Comparison of ENCODE assay signal across 14 cellular contexts in the genomic region with DNA sequence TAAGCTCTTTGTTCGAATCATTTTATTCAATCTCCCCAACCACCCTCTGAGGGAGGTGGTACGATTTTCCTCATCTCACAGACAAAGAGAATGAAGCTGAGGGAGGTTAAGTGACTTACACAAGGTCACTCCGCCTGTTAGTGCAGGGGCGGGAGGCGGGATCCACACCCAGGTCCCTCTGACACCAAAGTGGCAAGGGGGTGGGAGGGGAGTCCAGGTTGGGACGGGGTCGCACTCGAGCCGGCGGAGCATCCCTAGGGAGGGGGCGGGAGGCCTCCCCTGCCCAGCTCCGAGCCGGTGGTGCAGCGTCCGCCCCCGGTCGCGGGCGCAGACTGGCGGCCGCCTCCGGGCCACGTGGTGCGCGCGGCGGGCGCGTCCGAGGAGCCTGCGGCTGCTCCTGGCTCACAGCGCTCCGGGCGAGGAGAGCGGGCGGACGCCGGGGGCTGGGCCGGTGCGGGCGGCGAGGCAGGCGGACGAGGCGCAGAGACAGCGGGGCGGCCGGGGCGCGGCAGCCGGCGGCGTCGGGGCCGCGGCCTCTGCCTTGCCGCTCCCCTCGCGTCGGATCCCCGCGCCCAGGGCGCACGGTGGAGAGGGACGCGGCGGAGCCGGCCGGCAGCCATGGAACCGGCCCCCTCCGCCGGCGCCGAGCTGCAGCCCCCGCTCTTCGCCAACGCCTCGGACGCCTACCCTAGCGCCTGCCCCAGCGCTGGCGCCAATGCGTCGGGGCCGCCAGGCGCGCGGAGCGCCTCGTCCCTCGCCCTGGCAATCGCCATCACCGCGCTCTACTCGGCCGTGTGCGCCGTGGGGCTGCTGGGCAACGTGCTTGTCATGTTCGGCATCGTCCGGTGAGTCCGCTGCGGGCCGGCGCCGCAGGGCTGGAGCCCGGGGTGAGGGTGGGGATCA.
DNase-seq lines count a peak whose midpoint lies in the region; ATAC-seq and TF ChIP-seq lines count a peak whose summit lies in the region.
"Had no signal": no experiment of that assay in that cellular context is flagged by ENCODE, and none has a peak within 500 bp of the region (broad histone marks: within the 10 kb centered on the region; RNA-seq: fewer than 3 reads in every experiment).

A gene (plus strand): TSS at position 405 of the 903 bp plus-strand sequence. CDS start 214 bp downstream, at position 619.

- CTCF ChIA-PET in activated naive CD4-positive, alpha-beta T cell treated with anti-CD3 and anti-CD28 coated beads, Interleukin-2, amount 10 ng/mL, durations not matched to agents 7 days and 5 days (lab: Charles Lee): interaction anchor here (1.0 kb wide), 1 partner anchor 65 kb away, joined by 5 read pairs; no protein-coding TSS in a partner anchor

- DNase-seq in GM06990 (ENCODE audit: extremely low read depth, insufficient read length): peak; percentile 25
- peak; percentile 5 for DNase-seq in T-helper 2 cell treated with Interferon-gamma antibody and Interleukin-4, amounts not matched to agents 5 μg/mL and 100 μg/mL, for 36 hours (ENCODE audit: low spot score)
- DNase-seq in iPS-NIHi11 (ENCODE audit: low spot score): peak; percentile 87
- DNase-seq in Kasumi-1 (lab: John Stamatoyannopoulos, UW): no peak
- DNase-seq in activated naive CD4-positive, alpha-beta T cell treated with anti-CD3 and anti-CD28 coated beads, Interleukin-2, amount 10 ng/mL, durations not matched to agents 7 days and 5 days: no peak
- DNase-seq in tibial artery: no peak
- DNase-seq: activated CD4-positive, alpha-beta T cell treated with anti-CD3 and anti-CD28 coated beads, Interleukin-2, amount 10 ng/mL, durations not matched to agents 7 days and 5 days; left cardiac atrium; NCI-H187 treated with DMSO at 0.1 percent for 48 hours had no signal

- ATAC-seq in GM19397 (IDR thresholded peaks at IDR 0.05; ENCODE audit: unreplicated experiment): no peak
- ATAC-seq: HCT116, left cardiac atrium had no signal

- H3K36me3 Mint-ChIP-seq in T-helper 2 cell treated with Interferon-gamma antibody and Interleukin-4, amounts not matched to agents 5 μg/mL and 100 μg/mL, for 36 hours (ENCODE audit: low read depth): no peaks in the 10 kb centered on the region
- no peaks in the 10 kb centered on the region for H3K36me3 Mint-ChIP-seq in activated naive CD4-positive, alpha-beta T cell treated with anti-CD3 and anti-CD28 coated beads, Interleukin-2, amount 10 ng/mL, durations not matched to agents 7 days and 5 days

- no peak within 1 kb of the TSS for H3K4me3 ChIP-seq in BLaER1
- H3K4me3 ChIP-seq in GM06990 (replicated peaks; ENCODE audit: low read depth, low read length): no peak within 1 kb of the TSS
- H3K4me3 ChIP-seq in tibial artery: no peak within 1 kb of the TSS

- peaks cover 15% of the 10 kb centered on the region for H3K4me1 ChIP-seq in BLaER1
- H3K4me1 ChIP-seq in tibial artery: peaks cover 0 to 6% (median 0%) of the 10 kb centered on the region in 4 donors
- H3K4me1 ChIP-seq: parathyroid adenoma had no signal

- peaks cover 5% of the 10 kb centered on the region for H3K4me1 Mint-ChIP-seq in T-helper 2 cell treated with Interferon-gamma antibody and Interleukin-4, amounts not matched to agents 5 μg/mL and 100 μg/mL, for 36 hours (ENCODE audit: low read depth)
- H3K4me1 Mint-ChIP-seq in activated naive CD4-positive, alpha-beta T cell treated with anti-CD3 and anti-CD28 coated beads, Interleukin-2, amount 10 ng/mL, durations not matched to agents 7 days and 5 days: peaks cover 3% of the 10 kb centered on the region

- no peak for TF ChIP-seq CTCF in GM06990 (IDR thresholded peaks at IDR 0.05; ENCODE audit: insufficient read depth, low read length, poor library complexity, severe bottlenecking)
- TF ChIP-seq CTCF in tibial artery (IDR thresholded peaks at IDR 0.05): no peak

- no peak within 1 kb of the TSS for H3K9ac ChIP-seq in BLaER1
- H3K9ac ChIP-seq: parathyroid adenoma had no signal

- H3K27me3 ChIP-seq in BLaER1 (peaks cover 69% of the 10 kb centered on the region), GM06990 (replicated peaks; ENCODE audit: control insufficient read depth, insufficient read depth, low read length) (peaks cover 2% of the 10 kb centered on the region; the same call in 1 of the 2 replicates), tibial artery (peaks cover 0 to 78% of the 10 kb centered on the region in 2 donors)

- peaks cover 46% of the 10 kb centered on the region for H3K27me3 Mint-ChIP-seq in T-helper 2 cell treated with Interferon-gamma antibody and Interleukin-4, amounts not matched to agents 5 μg/mL and 100 μg/mL, for 36 hours (ENCODE audit: low read depth)
- peaks cover 87% of the 10 kb centered on the region for H3K27me3 Mint-ChIP-seq in activated naive CD4-positive, alpha-beta T cell treated with anti-CD3 and anti-CD28 coated beads, Interleukin-2, amount 10 ng/mL, durations not matched to agents 7 days and 5 days

- peaks cover 20% of the 10 kb centered on the region; the same call in 1 of the 2 replicates for H4K20me1 ChIP-seq in BLaER1

- H3K9me3 Mint-ChIP-seq in T-helper 2 cell treated with Interferon-gamma antibody and Interleukin-4, amounts not matched to agents 5 μg/mL and 100 μg/mL, for 36 hours: no peaks in the 10 kb centered on the region
- H3K9me3 Mint-ChIP-seq in activated naive CD4-positive, alpha-beta T cell treated with anti-CD3 and anti-CD28 coated beads, Interleukin-2, amount 10 ng/mL, durations not matched to agents 7 days and 5 days: no peaks in the 10 kb centered on the region
- H3K9me3 Mint-ChIP-seq: activated CD4-positive, alpha-beta T cell treated with anti-CD3 and anti-CD28 coated beads, Interleukin-2, amount 10 ng/mL, durations not matched to agents 7 days and 5 days had no signal

- intact Hi-C loops in tibial artery (cut with DNase I; ENCODE audit: low total_unique reads): no loop called here

- H3K36me3 ChIP-seq in BLaER1 (no peaks in the 10 kb centered on the region), GM06990 (ENCODE audit: control insufficient read depth, insufficient read depth, low read length) (no peaks in the 10 kb centered on the region), tibial artery (no peaks in the 10 kb centered on the region)
- H3K36me3 ChIP-seq: esophagus muscularis mucosa had no signal

- no peaks in the 10 kb centered on the region for H3K9me3 ChIP-seq in BLaER1
- H3K9me3 ChIP-seq in tibial artery: no peaks in the 10 kb centered on the region
- H3K9me3 ChIP-seq: esophagus muscularis mucosa had no signal

- H3K27ac ChIP-seq in BLaER1: no peak within 1 kb of the TSS
- H3K27ac ChIP-seq in tibial artery: no peak within 1 kb of the TSS
- H3K27ac ChIP-seq: esophagus muscularis mucosa, parathyroid adenoma had no signal

- H3K27ac Mint-ChIP-seq in T-helper 2 cell treated with Interferon-gamma antibody and Interleukin-4, amounts not matched to agents 5 μg/mL and 100 μg/mL, for 36 hours: no peak within 1 kb of the TSS
- no peak within 1 kb of the TSS for H3K27ac Mint-ChIP-seq in activated naive CD4-positive, alpha-beta T cell treated with anti-CD3 and anti-CD28 coated beads, Interleukin-2, amount 10 ng/mL, durations not matched to agents 7 days and 5 days
- H3K27ac Mint-ChIP-seq: activated CD4-positive, alpha-beta T cell treated with anti-CD3 and anti-CD28 coated beads, Interleukin-2, amount 10 ng/mL, durations not matched to agents 7 days and 5 days had no signal

- no peak within 1 kb of the TSS for H3K4me3 Mint-ChIP-seq in T-helper 2 cell treated with Interferon-gamma antibody and Interleukin-4, amounts not matched to agents 5 μg/mL and 100 μg/mL, for 36 hours
- H3K4me3 Mint-ChIP-seq in activated naive CD4-positive, alpha-beta T cell treated with anti-CD3 and anti-CD28 coated beads, Interleukin-2, amount 10 ng/mL, durations not matched to agents 7 days and 5 days: no peak within 1 kb of the TSS
- H3K4me3 Mint-ChIP-seq: activated CD4-positive, alpha-beta T cell treated with anti-CD3 and anti-CD28 coated beads, Interleukin-2, amount 10 ng/mL, durations not matched to agents 7 days and 5 days had no signal

- peak within 1 kb of the TSS; percentile 39 for H3K4me2 ChIP-seq in BLaER1

Comparison
In these comparisons a context has a peak if more than half of its experiments do, and no peak if none do; other contexts are left out.
1. DNase-seq: peak in GM06990 (single experiment), T-helper 2 cell treated with Interferon-gamma antibody and Interleukin-4, amounts not matched to agents 5 μg/mL and 100 μg/mL, for 36 hours (single experiment) and iPS-NIHi11 (single experiment); none in Kasumi-1 (0 of 2), activated naive CD4-positive, alpha-beta T cell treated with anti-CD3 and anti-CD28 coated beads, Interleukin-2, amount 10 ng/mL, durations not matched to agents 7 days and 5 days (single experiment) and tibial artery (0 of 2).